11 cellular contexts compared by ENCODE assay signal in genomic region chr4:3322059-3322550, GRCh38. TPM values are rescaled to one million over a fixed set of nuclear protein-coding genes. Genes with fewer than 3 reads are reported as not detected.
A peak's percentile ranks its signal among the peaks of the same experiment; 100 is the strongest.
DNase-seq lines count a peak whose midpoint lies in the region; ATAC-seq, FAIRE-seq and TF ChIP-seq lines count a peak whose summit lies in the region.
"Had no signal": no experiment of that assay in that cellular context is flagged by ENCODE, and none has a peak within 500 bp of the region (broad histone marks: within the 10 kb centered on the region; RNA-seq: fewer than 3 reads in every experiment).

No MANE protein-coding gene starts in this region.

- H3K36me3 Mint-ChIP-seq in endodermal cell (ENCODE audit: low read depth) = peaks cover 9% of the 10 kb centered on the region
- H3K36me3 Mint-ChIP-seq: activated naive CD4-positive, alpha-beta T cell treated with anti-CD3 and anti-CD28 coated beads, Interleukin-2, amount 10 ng/mL, durations not matched to agents 7 days and 5 days had no signal

- no peak overlapping the region for H2BK5ac ChIP-seq in mesendoderm (ENCODE audit: low read length)

- H3K4me3 ChIP-seq in endodermal cell (ENCODE audit: low read length) = no peak overlapping the region
- H3K4me3 ChIP-seq in mesendoderm (ENCODE audit: low read length) = no peak overlapping the region
- no peak overlapping the region for H3K4me3 ChIP-seq in upper lobe of right lung

- no peak for TF ChIP-seq CTCF in endodermal cell (conservative IDR thresholded peaks at IDR 0.05)
- no peak for TF ChIP-seq CTCF in upper lobe of right lung (IDR thresholded peaks at IDR 0.05)
- TF ChIP-seq CTCF in foreskin keratinocyte (conservative IDR thresholded peaks at IDR 0.05) = no peak

- ATAC-seq in upper lobe of right lung (no peak), foreskin keratinocyte (no peak)

- intact Hi-C loops in upper lobe of right lung (cut with DNase I) = no loop called here

- H3K27me3 ChIP-seq in endodermal cell (ENCODE audit: control insufficient read depth, insufficient read depth, low read length, poor library complexity, severe bottlenecking) (no peaks in the 10 kb centered on the region), mesendoderm (ENCODE audit: insufficient read depth, low read length, poor library complexity) (no peaks in the 10 kb centered on the region), upper lobe of right lung (no peaks in the 10 kb centered on the region), foreskin keratinocyte (no peaks in the 10 kb centered on the region)

- no peak overlapping the region for H3K9ac ChIP-seq in endodermal cell (ENCODE audit: extremely low read depth, low read length, poor library complexity, severe bottlenecking)
- H3K9ac ChIP-seq in mesendoderm (ENCODE audit: low read length) = no peak overlapping the region

- H3K4me3 Mint-ChIP-seq in endodermal cell = no peak overlapping the region
- H3K4me3 Mint-ChIP-seq: activated naive CD4-positive, alpha-beta T cell treated with anti-CD3 and anti-CD28 coated beads, Interleukin-2, amount 10 ng/mL, durations not matched to agents 7 days and 5 days had no signal

- H3K27ac Mint-ChIP-seq in endodermal cell = peak overlapping the region; percentile 36
- H3K27ac Mint-ChIP-seq: activated naive CD4-positive, alpha-beta T cell treated with anti-CD3 and anti-CD28 coated beads, Interleukin-2, amount 10 ng/mL, durations not matched to agents 7 days and 5 days had no signal

- H3K79me2 ChIP-seq in mesendoderm (ENCODE audit: control insufficient read depth, insufficient read depth, low read length) = no peaks in the 10 kb centered on the region

- H3K9me3 ChIP-seq in endodermal cell (ENCODE audit: control insufficient read depth, low read length) (no peaks in the 10 kb centered on the region), upper lobe of right lung (no peaks in the 10 kb centered on the region)

- no peak overlapping the region for H4K8ac ChIP-seq in mesendoderm (ENCODE audit: low read depth, low read length)

- H3K23ac ChIP-seq in mesendoderm (ENCODE audit: low read length) = no peak overlapping the region

- no peaks in the 10 kb centered on the region for H3K9me3 Mint-ChIP-seq in endodermal cell
- H3K9me3 Mint-ChIP-seq: activated naive CD4-positive, alpha-beta T cell treated with anti-CD3 and anti-CD28 coated beads, Interleukin-2, amount 10 ng/mL, durations not matched to agents 7 days and 5 days had no signal

- H3K27me3 Mint-ChIP-seq in endodermal cell (ENCODE audit: insufficient read depth) = no peaks in the 10 kb centered on the region

- H3K27ac ChIP-seq in endodermal cell (ENCODE audit: low read depth, low read length) (peak overlapping the region; percentile 99), mesendoderm (ENCODE audit: low read depth, low read length) (peak overlapping the region; percentile 5), upper lobe of right lung (no peak overlapping the region), foreskin keratinocyte (no peak overlapping the region)

- FAIRE-seq in RCC 7860 (lab: Jason Lieb, UNC) = no peak

- peak; percentile 36 for DNase-seq in activated CD8-positive, alpha-beta memory T cell treated with anti-CD3 and anti-CD28 coated beads, Interleukin-2, amount 50 U/mL, for 48 hours
- DNase-seq in activated CD8-positive, alpha-beta memory T cell treated with anti-CD3 and anti-CD28 coated beads, Interleukin-2, amount 50 U/mL, for 4 hours = no peak
- peak; percentile 45 for DNase-seq in endodermal cell
- DNase-seq in mesendoderm = no peak
- DNase-seq in upper lobe of right lung = peak; percentile 42
- DNase-seq in NCI-H524 treated with DMSO at 0.1 percent for 48 hours (lab: John Stamatoyannopoulos, UW) = no peak
- DNase-seq in foreskin keratinocyte = no peak
- DNase-seq in RCC 7860 (ENCODE audit: low spot score) = no peak
- DNase-seq: activated naive CD4-positive, alpha-beta T cell treated with anti-CD3 and anti-CD28 coated beads, Interleukin-2, amount 10 ng/mL, durations not matched to agents 7 days and 5 days; erythroblast; NCI-H2081 treated with DMSO at 0.1 percent for 48 hours had no signal

- no peak overlapping the region for H2BK15ac ChIP-seq in mesendoderm (replicated peaks; ENCODE audit: low read depth)

- H3K4me1 ChIP-seq in endodermal cell (ENCODE audit: control insufficient read depth, insufficient read depth, low read length) (peaks cover 12% of the 10 kb centered on the region), mesendoderm (ENCODE audit: control insufficient read depth, low read depth, low read length) (no peaks in the 10 kb centered on the region), upper lobe of right lung (peaks cover 7% of the 10 kb centered on the region), foreskin keratinocyte (no peaks in the 10 kb centered on the region)

- H3K36me3 ChIP-seq in endodermal cell (ENCODE audit: control insufficient read depth, insufficient read depth, low read length) (peaks cover 10% of the 10 kb centered on the region), mesendoderm (ENCODE audit: control insufficient read depth, insufficient read depth, low read length) (no peaks in the 10 kb centered on the region), upper lobe of right lung (peaks cover 18% of the 10 kb centered on the region)

- H3K4ac ChIP-seq in mesendoderm (ENCODE audit: low read depth, low read length) = no peak overlapping the region

- H3K18ac ChIP-seq in mesendoderm (ENCODE audit: low read length) = no peak overlapping the region

- no peak overlapping the region for H2AK5ac ChIP-seq in mesendoderm (ENCODE audit: low read length)

- peaks cover 19% of the 10 kb centered on the region for H3K4me1 Mint-ChIP-seq in endodermal cell
- H3K4me1 Mint-ChIP-seq: activated naive CD4-positive, alpha-beta T cell treated with anti-CD3 and anti-CD28 coated beads, Interleukin-2, amount 10 ng/mL, durations not matched to agents 7 days and 5 days had no signal

- no peak overlapping the region for H2BK120ac ChIP-seq in mesendoderm (ENCODE audit: low read depth, low read length)

- H3K56ac ChIP-seq in mesendoderm (ENCODE audit: low read length) = no peak overlapping the region

- H3K4me2 ChIP-seq in mesendoderm (ENCODE audit: low read length) = no peak overlapping the region

- no peak overlapping the region for H4K5ac ChIP-seq in mesendoderm (ENCODE audit: low read length)

- 60 to 75% methylated on average over 1 to 9 of the region's 10 CpGs for WGBS in endodermal cell (ENCODE audit: insufficient coverage in 1 of 2, insufficient read length in 1 of 2), 2 experiments
- no CpG with 5 or more reads among the region's 10 CpGs for WGBS in mesendoderm (ENCODE audit: extremely low coverage, insufficient coverage, low lambda C conversion rate)

- H3K79me1 ChIP-seq in mesendoderm (ENCODE audit: low read length) = peaks cover 6% of the 10 kb centered on the region

RNA-seq across cellular contexts. Expression of gene RGS12, which starts 29.3 kb away (rescaled TPM):
- 10 to 100 TPM; 45.2 to 48.6 TPM for total RNA-seq in endodermal cell
- 47.0 TPM for polyA plus RNA-seq in endodermal cell (2013, experiment 1 of 2)
- polyA plus RNA-seq in endodermal cell (2013, experiment 2 of 2) = 44.0 TPM
- 7.8 TPM for polyA plus RNA-seq in mesendoderm (2013, experiment 1 of 2)
- polyA plus RNA-seq in mesendoderm (2013, experiment 2 of 2) = 8.4 TPM
- total RNA-seq in upper lobe of right lung = 58.2 TPM
- 26.7 and 39.4 TPM in 2 replicates for total RNA-seq in foreskin keratinocyte
- 17.1 and 22.1 TPM in 2 replicates for polyA plus RNA-seq in foreskin keratinocyte

Comparison
In these comparisons a context has a peak if more than half of its experiments do, and no peak if none do; other contexts are left out.
1. DNase-seq: peak in activated CD8-positive, alpha-beta memory T cell treated with anti-CD3 and anti-CD28 coated beads, Interleukin-2, amount 50 U/mL, for 48 hours (single experiment), endodermal cell (single experiment) and upper lobe of right lung (single experiment); none in activated CD8-positive, alpha-beta memory T cell treated with anti-CD3 and anti-CD28 coated beads, Interleukin-2, amount 50 U/mL, for 4 hours (single experiment), mesendoderm (single experiment), NCI-H524 treated with DMSO at 0.1 percent for 48 hours (single experiment), foreskin keratinocyte (0 of 2) and RCC 7860 (single experiment).
2. H3K27ac ChIP-seq: peak in endodermal cell (single experiment) and mesendoderm (single experiment); none in upper lobe of right lung (single experiment) and foreskin keratinocyte (single experiment).